ENCODE assay signal across 28 cellular contexts in the genomic region with DNA sequence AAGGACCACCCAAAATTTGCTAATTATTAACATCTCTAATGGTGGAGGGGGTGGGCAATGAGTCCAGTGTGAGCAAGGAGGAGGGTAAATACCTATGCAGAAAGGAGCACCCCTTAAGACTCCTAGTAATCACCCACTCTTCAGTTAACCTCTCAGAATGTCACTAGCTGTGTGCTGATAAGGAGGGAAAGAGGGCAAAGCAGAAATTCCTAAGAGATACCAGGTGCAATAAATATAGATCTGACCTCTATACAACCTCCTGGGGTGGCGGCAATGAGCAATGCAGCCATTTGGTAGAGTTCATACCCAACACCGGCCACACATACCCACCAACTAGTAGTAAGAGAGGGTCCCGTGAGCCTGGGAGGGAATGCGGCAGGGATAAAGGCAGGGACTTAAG.
"Had no signal": no experiment of that assay in that cellular context is flagged by ENCODE, and none has a peak within 500 bp of the region (broad histone marks: within the 10 kb centered on the region; RNA-seq: fewer than 3 reads in every experiment).

No MANE protein-coding gene starts in this region.

- H3K9me3 Mint-ChIP-seq: activated CD4-positive, alpha-beta memory T cell treated with anti-CD3 and anti-CD28 coated beads, Interleukin-2, amount 10 ng/mL, durations not matched to agents 7 days and 5 days; activated CD4-positive, alpha-beta T cell treated with anti-CD3 and anti-CD28 coated beads, Interleukin-2, amount 10 ng/mL, durations not matched to agents 7 days and 5 days; activated naive CD4-positive, alpha-beta T cell treated with anti-CD3 and anti-CD28 coated beads, Interleukin-2, amount 10 ng/mL, durations not matched to agents 7 days and 5 days; activated naive CD8-positive, alpha-beta T cell treated with anti-CD3 and anti-CD28 coated beads, Interleukin-2, amount 10 ng/mL, durations not matched to agents 7 days and 5 days; activated T-cell treated with anti-CD3 and anti-CD28 coated beads, Interleukin-2, amount 50 U/mL, for 24 hours; brain; memory B cell; naive thymus-derived CD4-positive, alpha-beta T cell had no signal

- ATAC-seq: esophagus mucosa; foreskin keratinocyte; naive thymus-derived CD4-positive, alpha-beta T cell; right lobe of liver; stimulated activated naive CD8-positive, alpha-beta T cell treated with anti-CD3 and anti-CD28 coated beads, Interleukin-15, Interleukin-2, amounts not matched to agents 100 U/mL and 50 U/mL, for 24 hours; T-helper 17 cell had no signal

- H3K4me1 Mint-ChIP-seq: activated CD4-positive, alpha-beta memory T cell treated with anti-CD3 and anti-CD28 coated beads, Interleukin-2, amount 10 ng/mL, durations not matched to agents 7 days and 5 days; activated CD4-positive, alpha-beta T cell treated with anti-CD3 and anti-CD28 coated beads, Interleukin-2, amount 10 ng/mL, durations not matched to agents 7 days and 5 days; activated naive CD8-positive, alpha-beta T cell treated with anti-CD3 and anti-CD28 coated beads, Interleukin-2, amount 10 ng/mL, durations not matched to agents 7 days and 5 days had no signal

- DNase-seq: activated CD4-positive, alpha-beta memory T cell treated with anti-CD3 and anti-CD28 coated beads, Interleukin-2, amount 10 ng/mL, durations not matched to agents 7 days and 5 days; activated CD4-positive, alpha-beta T cell treated with anti-CD3 and anti-CD28 coated beads for 1 hour; activated CD4-positive, alpha-beta T cell treated with anti-CD3 and anti-CD28 coated beads, Interleukin-2, amount 10 ng/mL, durations not matched to agents 7 days and 5 days; activated CD8-positive, alpha-beta memory T cell treated with anti-CD3 and anti-CD28 coated beads, Interleukin-2, amount 50 U/mL, for 48 hours; activated gamma-delta T cell; activated naive CD4-positive, alpha-beta T cell treated with anti-CD3 and anti-CD28 coated beads, Interleukin-2, amount 10 ng/mL, durations not matched to agents 7 days and 5 days; activated naive CD8-positive, alpha-beta T cell treated with anti-CD3 and anti-CD28 coated beads, Interleukin-2, amount 10 ng/mL, durations not matched to agents 7 days and 5 days; activated T-cell treated with anti-CD3 and anti-CD28 coated beads, Interleukin-2, amount 50 U/mL, for 24 hours; caudate nucleus; cortex of kidney; foreskin keratinocyte; heart left ventricle; kidney glomerular epithelial cell; midbrain; naive thymus-derived CD4-positive, alpha-beta T cell; right lobe of liver; stimulated activated CD4-positive, alpha-beta T cell treated with anti-CD3 and anti-CD28 coated beads, Interleukin-12 subunit alpha, Interleukin-12 subunit beta, amount 100 ng/mL, for 4 hours; stimulated activated CD4-positive, alpha-beta T cell treated with anti-CD3 and anti-CD28 coated beads, Interleukin-4, amount 100 ng/mL, for 1 hour; stimulated activated naive CD8-positive, alpha-beta T cell treated with anti-CD3 and anti-CD28 coated beads, Interleukin-15, Interleukin-2, amounts not matched to agents 100 U/mL and 50 U/mL, for 24 hours; T-helper 17 cell; T1000; testis; transverse colon; uterus had no signal

- H3K27me3 ChIP-seq: ascending aorta, foreskin keratinocyte, right lobe of liver, testis, transverse colon, uterus had no signal

- H3K4me3 Mint-ChIP-seq: activated CD4-positive, alpha-beta memory T cell treated with anti-CD3 and anti-CD28 coated beads, Interleukin-2, amount 10 ng/mL, durations not matched to agents 7 days and 5 days; activated CD4-positive, alpha-beta T cell treated with anti-CD3 and anti-CD28 coated beads, Interleukin-2, amount 10 ng/mL, durations not matched to agents 7 days and 5 days; activated naive CD4-positive, alpha-beta T cell treated with anti-CD3 and anti-CD28 coated beads, Interleukin-2, amount 10 ng/mL, durations not matched to agents 7 days and 5 days; activated naive CD8-positive, alpha-beta T cell treated with anti-CD3 and anti-CD28 coated beads, Interleukin-2, amount 10 ng/mL, durations not matched to agents 7 days and 5 days; activated T-cell treated with anti-CD3 and anti-CD28 coated beads, Interleukin-2, amount 50 U/mL, for 24 hours; brain; memory B cell; naive thymus-derived CD4-positive, alpha-beta T cell; T-helper 17 cell had no signal

- H3K27me3 Mint-ChIP-seq: activated CD4-positive, alpha-beta memory T cell treated with anti-CD3 and anti-CD28 coated beads, Interleukin-2, amount 10 ng/mL, durations not matched to agents 7 days and 5 days; activated CD4-positive, alpha-beta T cell treated with anti-CD3 and anti-CD28 coated beads, Interleukin-2, amount 10 ng/mL, durations not matched to agents 7 days and 5 days; activated naive CD4-positive, alpha-beta T cell treated with anti-CD3 and anti-CD28 coated beads, Interleukin-2, amount 10 ng/mL, durations not matched to agents 7 days and 5 days; activated naive CD8-positive, alpha-beta T cell treated with anti-CD3 and anti-CD28 coated beads, Interleukin-2, amount 10 ng/mL, durations not matched to agents 7 days and 5 days; activated T-cell treated with anti-CD3 and anti-CD28 coated beads, Interleukin-2, amount 50 U/mL, for 24 hours; memory B cell; naive thymus-derived CD4-positive, alpha-beta T cell; T-helper 17 cell had no signal

- H3K36me3 Mint-ChIP-seq: brain had no signal

- H3K9me3 ChIP-seq: ascending aorta, heart left ventricle, right lobe of liver, testis, transverse colon, uterus had no signal

- H3K27ac Mint-ChIP-seq: activated CD4-positive, alpha-beta memory T cell treated with anti-CD3 and anti-CD28 coated beads, Interleukin-2, amount 10 ng/mL, durations not matched to agents 7 days and 5 days; activated CD4-positive, alpha-beta T cell treated with anti-CD3 and anti-CD28 coated beads, Interleukin-2, amount 10 ng/mL, durations not matched to agents 7 days and 5 days; activated naive CD4-positive, alpha-beta T cell treated with anti-CD3 and anti-CD28 coated beads, Interleukin-2, amount 10 ng/mL, durations not matched to agents 7 days and 5 days; activated naive CD8-positive, alpha-beta T cell treated with anti-CD3 and anti-CD28 coated beads, Interleukin-2, amount 10 ng/mL, durations not matched to agents 7 days and 5 days; activated T-cell treated with anti-CD3 and anti-CD28 coated beads, Interleukin-2, amount 50 U/mL, for 24 hours; brain; memory B cell had no signal

- H3K4me3 ChIP-seq: ascending aorta, heart left ventricle, right lobe of liver, testis, transverse colon, uterus had no signal

- H3K36me3 ChIP-seq: right lobe of liver, transverse colon, uterus had no signal

- H3K4me1 ChIP-seq: foreskin keratinocyte, right lobe of liver, testis, uterus had no signal

- H3K27ac ChIP-seq: ascending aorta, foreskin keratinocyte, heart left ventricle, right lobe of liver, testis, transverse colon, uterus had no signal
